In genomic region chr3:57852896-57853295, GRCh38 we compare ENCODE assay signal across 12 cellular contexts.
A peak's percentile ranks its signal among the peaks of the same experiment; 100 is the strongest.
DNase-seq lines count a peak whose midpoint lies in the region; ATAC-seq, FAIRE-seq and TF ChIP-seq lines count a peak whose summit lies in the region.
"Had no signal": no experiment of that assay in that cellular context is flagged by ENCODE, and none has a peak within 500 bp of the region (broad histone marks: within the 10 kb centered on the region; RNA-seq: fewer than 3 reads in every experiment).

No MANE protein-coding gene starts in this region.

- no peak for ATAC-seq in GM23338
- ATAC-seq in WTC11: no peak
- no peak for ATAC-seq in GM18502 (IDR thresholded peaks at IDR 0.05; ENCODE audit: poor library complexity, unreplicated experiment)
- no peak for ATAC-seq in GM19397 (IDR thresholded peaks at IDR 0.05; ENCODE audit: unreplicated experiment)
- ATAC-seq: effector memory CD8-positive, alpha-beta T cell had no signal

- H3K9me3 Mint-ChIP-seq in GM23338 (no peaks in the 10 kb centered on the region), WTC11 (no peaks in the 10 kb centered on the region), Caco-2 (ENCODE audit: unreplicated experiment) (no peaks in the 10 kb centered on the region)
- H3K9me3 Mint-ChIP-seq: effector memory CD8-positive, alpha-beta T cell had no signal

- H3F3A ChIP-seq in GM23338 (replicated peaks; ENCODE audit: low read depth): no peaks in the 10 kb centered on the region

- H3K4me3 ChIP-seq in GM23338 (no peak overlapping the region), Caco-2 (ENCODE audit: low read depth, low read length) (no peak overlapping the region)

- H3K79me2 ChIP-seq in GM23338 (replicated peaks; ENCODE audit: insufficient read depth): no peaks in the 10 kb centered on the region

- H3K9me2 ChIP-seq in GM23338 (ENCODE audit: insufficient read depth): no peaks in the 10 kb centered on the region

- H3K27me3 ChIP-seq in GM23338 (ENCODE audit: insufficient read depth): no peaks in the 10 kb centered on the region
- no peaks in the 10 kb centered on the region for H3K27me3 ChIP-seq in Caco-2 (replicated peaks; ENCODE audit: control insufficient read depth, insufficient read depth, low read length)

- BruUV-seq in Caco-2 (replicated peaks; lab: Mats Ljungman, UMichigan): no TSS peak

- H3K9me3 ChIP-seq in Caco-2: no peaks in the 10 kb centered on the region

- H3K36me3 ChIP-seq in GM23338 (ENCODE audit: insufficient read depth): 0 out of 2 replicates have a peak, but pooled peaks cover under 1% of the 10 kb centered on the region
- no peaks in the 10 kb centered on the region for H3K36me3 ChIP-seq in Caco-2 (ENCODE audit: control insufficient read depth, insufficient read depth, low read length)

- intact Hi-C loops in Caco-2 (cut with micrococcal nuclease; ENCODE audit: unreplicated experiment): loop anchor here (2.0 kb wide), 1 partner anchor 206 kb away; no protein-coding TSS in a partner anchor

- CTCF ChIA-PET in WTC11 (lab: Charles Lee): interaction anchor here (0.5 to 0.6 kb wide), 3 partner anchors 163 to 286 kb away, joined by 3 read pairs; no protein-coding TSS in a partner anchor
- CTCF ChIA-PET in Caco-2 (lab: Charles Lee): no interaction called here

- FAIRE-seq in A204.1 (lab: Jason Lieb, UNC): peak; percentile 98

- DNase-seq in GM23338 (ENCODE audit: low spot score): peak; percentile 52
- no peak for DNase-seq in WTC11 (ENCODE audit: low spot score)
- peak; percentile 11 for DNase-seq in iPS-NIHi11 (ENCODE audit: low spot score)
- DNase-seq in Caco-2: no peak
- no peak for DNase-seq in globus pallidus (ENCODE audit: low spot score)
- DNase-seq: activated CD4-positive, alpha-beta T cell treated with anti-CD3 and anti-CD28 coated beads for 1 hour; DMS153; effector memory CD8-positive, alpha-beta T cell; NCI-H1436 treated with DMSO at 0.1 percent for 48 hours had no signal

- H3K36me3 Mint-ChIP-seq in GM23338 (ENCODE audit: low read depth): peaks cover 4% of the 10 kb centered on the region; the same call in 1 of the 3 replicates
- H3K36me3 Mint-ChIP-seq in WTC11: peaks cover 4% of the 10 kb centered on the region; the same call in 1 of the 2 replicates
- H3K36me3 Mint-ChIP-seq in Caco-2 (ENCODE audit: insufficient read depth, unreplicated experiment): peaks cover 41% of the 10 kb centered on the region

- no peaks in the 10 kb centered on the region for H3K4me1 ChIP-seq in GM23338 (ENCODE audit: insufficient read depth)
- peaks cover 14% of the 10 kb centered on the region for H3K4me1 ChIP-seq in Caco-2

- TF ChIP-seq CTCF in GM23338 (conservative IDR thresholded peaks at IDR 0.05; ENCODE audit: low read depth in 2 of 2) (peak in 1 of 2 experiments; percentile 58; a peak in 3 of 4 replicates), WTC11 (IDR thresholded peaks at IDR 0.05) (no peak), Caco-2 (IDR thresholded peaks at IDR 0.05; ENCODE audit: insufficient read depth in 1 of 2, low read depth in 1 of 2, low read length in 1 of 2, severe bottlenecking in 1 of 2, unreplicated experiment in 1 of 2) (peak in 1 of 2 experiments; percentile 3)

- H3K27me3 Mint-ChIP-seq in GM23338 (ENCODE audit: insufficient read depth, low read depth, poor library complexity): no peaks in the 10 kb centered on the region
- H3K27me3 Mint-ChIP-seq in WTC11 (ENCODE audit: low read depth): no peaks in the 10 kb centered on the region
- no peaks in the 10 kb centered on the region for H3K27me3 Mint-ChIP-seq in Caco-2 (ENCODE audit: insufficient read depth, unreplicated experiment)
- H3K27me3 Mint-ChIP-seq: effector memory CD8-positive, alpha-beta T cell had no signal

- H3K27ac ChIP-seq in GM23338 (ENCODE audit: low read depth): no peak overlapping the region

- no peaks in the 10 kb centered on the region for H3K4me1 Mint-ChIP-seq in GM23338
- no peaks in the 10 kb centered on the region for H3K4me1 Mint-ChIP-seq in WTC11
- peaks cover 20% of the 10 kb centered on the region for H3K4me1 Mint-ChIP-seq in Caco-2 (ENCODE audit: low read depth, unreplicated experiment)

- POLR2A ChIA-PET in WTC11 (lab: Charles Lee): no interaction called here
- POLR2A ChIA-PET in Caco-2 (lab: Charles Lee): no interaction called here

- H3K27ac Mint-ChIP-seq in GM23338 (no peak overlapping the region), WTC11 (peak overlapping the region; percentile 5; the same call in 1 of the 2 replicates), Caco-2 (ENCODE audit: unreplicated experiment) (no peak overlapping the region)
- H3K27ac Mint-ChIP-seq: effector memory CD8-positive, alpha-beta T cell had no signal

- no peak overlapping the region for H2AFZ ChIP-seq in GM23338

- no peak overlapping the region for H3K4me3 Mint-ChIP-seq in GM23338
- no peak overlapping the region for H3K4me3 Mint-ChIP-seq in WTC11
- H3K4me3 Mint-ChIP-seq in Caco-2 (ENCODE audit: unreplicated experiment): no peak overlapping the region
- H3K4me3 Mint-ChIP-seq: effector memory CD8-positive, alpha-beta T cell had no signal

- no peaks in the 10 kb centered on the region; the same call in 1 of the 2 replicates for H4K20me1 ChIP-seq in GM23338 (replicated peaks; ENCODE audit: insufficient read depth)

- no peak overlapping the region for H3K4me2 ChIP-seq in GM23338

TF ChIP-seq in GM23338, 12 proteins besides CTCF, POLR2A, EP300 and RAD21 (continues in another document):
- TF ChIP-seq ZNF114 (CRISPR knock-in tag; IDR thresholded peaks at IDR 0.05) (no peak), POLR2AphosphoS5 (IDR thresholded peaks at IDR 0.05; ENCODE audit: low read depth) (no peak), ZNF331 (CRISPR knock-in tag; IDR thresholded peaks at IDR 0.05; ENCODE audit: low read depth) (no peak), JUNB (IDR thresholded peaks at IDR 0.05; ENCODE audit: unreplicated experiment) (no peak)

TF ChIP-seq in WTC11, 78 proteins besides CTCF, POLR2A, EP300 and RAD21:
- TF ChIP-seq ATF6 (CRISPR knock-in tag; IDR thresholded peaks at IDR 0.05): no peak
- TF ChIP-seq, protein P1, sequence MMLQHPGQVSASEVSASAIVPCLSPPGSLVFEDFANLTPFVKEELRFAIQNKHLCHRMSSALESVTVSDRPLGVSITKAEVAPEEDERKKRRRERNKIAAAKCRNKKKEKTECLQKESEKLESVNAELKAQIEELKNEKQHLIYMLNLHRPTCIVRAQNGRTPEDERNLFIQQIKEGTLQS (CRISPR knock-in tag; conservative IDR thresholded peaks at IDR 0.05): no peak
- TF ChIP-seq FOXJ3 (CRISPR knock-in tag; IDR thresholded peaks at IDR 0.05; ENCODE audit: borderline replicate concordance): no peak
- no peak for TF ChIP-seq ELF4 (CRISPR knock-in tag; IDR thresholded peaks at IDR 0.05; ENCODE audit: low read depth)
- TF ChIP-seq IRF2 (CRISPR knock-in tag; IDR thresholded peaks at IDR 0.05; ENCODE audit: borderline replicate concordance, low read depth): no peak

Comparison
In these comparisons a context has a peak if more than half of its experiments do, and no peak if none do; other contexts are left out.
1. DNase-seq: peak in GM23338 (single experiment) and iPS-NIHi11 (single experiment); none in WTC11 (single experiment), Caco-2 (0 of 2) and globus pallidus (single experiment).